11 cellular contexts compared by ENCODE assay signal in the genomic region with DNA sequence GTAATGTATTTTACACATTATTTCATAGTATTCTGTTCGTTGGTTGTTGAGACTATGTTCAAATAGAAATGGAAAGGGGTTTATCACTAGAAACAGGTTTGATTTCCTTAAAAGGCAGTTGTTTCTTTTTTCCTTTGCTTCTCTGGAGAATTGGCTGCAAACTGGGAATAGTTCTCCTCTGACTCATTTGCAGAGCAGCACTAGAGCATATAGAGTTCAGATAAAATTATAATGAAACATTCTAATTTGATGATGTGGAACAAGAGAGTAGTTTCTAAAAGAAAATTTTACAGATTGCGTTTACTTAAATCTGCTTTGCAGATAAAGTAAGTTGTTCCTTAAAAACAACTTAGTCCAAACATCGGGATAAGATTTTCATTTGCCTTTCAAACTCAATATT. TPM values are rescaled to one million over a fixed set of nuclear protein-coding genes. Genes with fewer than 3 reads are reported as not detected.
DNase-seq lines count a peak whose midpoint lies in the region; ATAC-seq and TF ChIP-seq lines count a peak whose summit lies in the region.
"Had no signal": no experiment of that assay in that cellular context is flagged by ENCODE, and none has a peak within 500 bp of the region (broad histone marks: within the 10 kb centered on the region; RNA-seq: fewer than 3 reads in every experiment).

No MANE protein-coding gene starts in this region.

- H3K27ac ChIP-seq in SK-N-SH (ENCODE audit: low read depth in 2 of 2, low read length in 1 of 2) (peak overlapping the region; percentile 83 to 84), rectal smooth muscle tissue (ENCODE audit: low read depth, low read length) (peak overlapping the region; percentile 77), tibial nerve (peak overlapping the region in 1 of 4 donors; percentile 59)

- H3F3A ChIP-seq in SK-N-SH (replicated peaks; ENCODE audit: insufficient read depth): peaks cover 26% of the 10 kb centered on the region

- TF ChIP-seq EP300 in SK-N-SH (IDR thresholded peaks at IDR 0.05; ENCODE audit: borderline replicate concordance in 1 of 2, low read depth in 1 of 2, low read length in 1 of 2) (peak in 1 of 2 experiments; percentile 85; a peak in 2 of 4 replicates), tibial nerve (IDR thresholded peaks at IDR 0.05) (no peak)

- no peak overlapping the region for H2AFZ ChIP-seq in SK-N-SH (ENCODE audit: low read depth)

- TF ChIP-seq POLR2A in tibial nerve (IDR thresholded peaks at IDR 0.05): no peak

- H3K4me3 ChIP-seq in SK-N-SH (ENCODE audit: low read depth in 2 of 2, low read length in 1 of 2) (peak overlapping the region in 1 of 2 experiments; percentile 7; a peak in 2 of 4 replicates), foreskin fibroblast (ENCODE audit: low read depth in 1 of 2, low read length in 2 of 2) (no peak overlapping the region), rectal smooth muscle tissue (ENCODE audit: low read length) (no peak overlapping the region), tibial nerve (no peak overlapping the region)

- H4K20me1 ChIP-seq in SK-N-SH (ENCODE audit: insufficient read depth): no peaks in the 10 kb centered on the region

- H3K4me1 ChIP-seq in SK-N-SH (ENCODE audit: control insufficient read depth in 1 of 2, insufficient read depth in 2 of 2, low read depth in 1 of 2, low read length in 1 of 2) (peaks cover 29% of the 10 kb centered on the region in 2 experiments), rectal smooth muscle tissue (ENCODE audit: control insufficient read depth, insufficient read depth, low read length) (peaks cover 29% of the 10 kb centered on the region), tibial nerve (peaks cover 0 to 34% (median 2%) of the 10 kb centered on the region in 4 donors)

- POLR2A ChIA-PET in SK-N-SH (lab: Yijun Ruan, JAX): no interaction called here

- H3K9me3 ChIP-seq in SK-N-SH: no peaks in the 10 kb centered on the region
- H3K9me3 ChIP-seq in tibial nerve: no peaks in the 10 kb centered on the region

- intact Hi-C loops in posterior vena cava (cut with DNase I): no loop called here

- 5% methylated on average over 3 of the region's 3 CpGs for WGBS in SK-N-SH (ENCODE audit: low lambda C conversion rate)
- 27 to 29% methylated on average over 3 of the region's 3 CpGs for WGBS in tibial nerve, 2 donors

- H3K4me2 ChIP-seq in SK-N-SH: peak overlapping the region; percentile 51

- TF ChIP-seq RAD21 in SK-N-SH (IDR thresholded peaks at IDR 0.05; ENCODE audit: low read length): no peak

- H3K9ac ChIP-seq in SK-N-SH (peak overlapping the region; percentile 9; the same call in 1 of the 2 replicates), rectal smooth muscle tissue (ENCODE audit: low read length) (no peak overlapping the region)

- no peaks in the 10 kb centered on the region for H3K36me3 ChIP-seq in SK-N-SH (replicated peaks in 1 of 2; ENCODE audit: control insufficient read depth in 1 of 2, insufficient read depth in 2 of 2, low read length in 1 of 2)
- no peaks in the 10 kb centered on the region for H3K36me3 ChIP-seq in rectal smooth muscle tissue (ENCODE audit: control insufficient read depth, insufficient read depth, low read length)
- no peaks in the 10 kb centered on the region for H3K36me3 ChIP-seq in tibial nerve

- H3K27me3 ChIP-seq in SK-N-SH (ENCODE audit: insufficient read depth): no peaks in the 10 kb centered on the region
- H3K27me3 ChIP-seq in rectal smooth muscle tissue (ENCODE audit: control insufficient read depth, insufficient read depth, low read length): no peaks in the 10 kb centered on the region
- no peaks in the 10 kb centered on the region for H3K27me3 ChIP-seq in tibial nerve

- CTCF ChIA-PET in SK-N-SH (lab: Yijun Ruan, JAX): interaction anchor here (1.0 to 1.3 kb wide), 2 partner anchors 28 to 49 kb away, joined by 3 read pairs; no protein-coding TSS in a partner anchor

- TF ChIP-seq CTCF in SK-N-SH (IDR thresholded peaks at IDR 0.05): no peak
- TF ChIP-seq CTCF in foreskin fibroblast (IDR thresholded peaks at IDR 0.05; ENCODE audit: low read depth, low read length): no peak
- TF ChIP-seq CTCF in tibial nerve (IDR thresholded peaks at IDR 0.05): no peak

- no peaks in the 10 kb centered on the region for H3K9me2 ChIP-seq in SK-N-SH

- 0 out of 2 replicates have a peak, but pooled peaks cover 9% of the 10 kb centered on the region for H3K79me2 ChIP-seq in SK-N-SH (ENCODE audit: insufficient read depth)

- ATAC-seq in HG03045 (IDR thresholded peaks at IDR 0.05; ENCODE audit: unreplicated experiment): no peak
- ATAC-seq: naive thymus-derived CD8-positive, alpha-beta T cell had no signal

- DNase-seq in EH (ENCODE audit: low read depth): peak; percentile 96
- no peak for DNase-seq in SK-N-SH
- peak; percentile 79 to 89 for DNase-seq in foreskin fibroblast
- no peak for DNase-seq in posterior vena cava (ENCODE audit: low spot score)
- DNase-seq in activated effector memory CD4-positive, alpha-beta T cell treated with Interleukin-2 at 50 U/mL for 16 hours: no peak
- DNase-seq in tibial nerve (ENCODE audit: low spot score in 2 of 2): no peak
- DNase-seq: DMS79 treated with DMSO at 0.1 percent for 48 hours; naive thymus-derived CD8-positive, alpha-beta T cell; NCI-H146 had no signal

TF ChIP-seq in SK-N-SH, 30 proteins besides CTCF, POLR2A, EP300 and RAD21 (continues in another document):
- TF ChIP-seq, protein P1, sequence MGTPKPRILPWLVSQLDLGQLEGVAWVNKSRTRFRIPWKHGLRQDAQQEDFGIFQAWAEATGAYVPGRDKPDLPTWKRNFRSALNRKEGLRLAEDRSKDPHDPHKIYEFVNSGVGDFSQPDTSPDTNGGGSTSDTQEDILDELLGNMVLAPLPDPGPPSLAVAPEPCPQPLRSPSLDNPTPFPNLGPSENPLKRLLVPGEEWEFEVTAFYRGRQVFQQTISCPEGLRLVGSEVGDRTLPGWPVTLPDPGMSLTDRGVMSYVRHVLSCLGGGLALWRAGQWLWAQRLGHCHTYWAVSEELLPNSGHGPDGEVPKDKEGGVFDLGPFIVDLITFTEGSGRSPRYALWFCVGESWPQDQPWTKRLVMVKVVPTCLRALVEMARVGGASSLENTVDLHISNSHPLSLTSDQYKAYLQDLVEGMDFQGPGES (IDR thresholded peaks at IDR 0.05; ENCODE audit: low read depth, low read length): no peak
- TF ChIP-seq, protein P2, sequence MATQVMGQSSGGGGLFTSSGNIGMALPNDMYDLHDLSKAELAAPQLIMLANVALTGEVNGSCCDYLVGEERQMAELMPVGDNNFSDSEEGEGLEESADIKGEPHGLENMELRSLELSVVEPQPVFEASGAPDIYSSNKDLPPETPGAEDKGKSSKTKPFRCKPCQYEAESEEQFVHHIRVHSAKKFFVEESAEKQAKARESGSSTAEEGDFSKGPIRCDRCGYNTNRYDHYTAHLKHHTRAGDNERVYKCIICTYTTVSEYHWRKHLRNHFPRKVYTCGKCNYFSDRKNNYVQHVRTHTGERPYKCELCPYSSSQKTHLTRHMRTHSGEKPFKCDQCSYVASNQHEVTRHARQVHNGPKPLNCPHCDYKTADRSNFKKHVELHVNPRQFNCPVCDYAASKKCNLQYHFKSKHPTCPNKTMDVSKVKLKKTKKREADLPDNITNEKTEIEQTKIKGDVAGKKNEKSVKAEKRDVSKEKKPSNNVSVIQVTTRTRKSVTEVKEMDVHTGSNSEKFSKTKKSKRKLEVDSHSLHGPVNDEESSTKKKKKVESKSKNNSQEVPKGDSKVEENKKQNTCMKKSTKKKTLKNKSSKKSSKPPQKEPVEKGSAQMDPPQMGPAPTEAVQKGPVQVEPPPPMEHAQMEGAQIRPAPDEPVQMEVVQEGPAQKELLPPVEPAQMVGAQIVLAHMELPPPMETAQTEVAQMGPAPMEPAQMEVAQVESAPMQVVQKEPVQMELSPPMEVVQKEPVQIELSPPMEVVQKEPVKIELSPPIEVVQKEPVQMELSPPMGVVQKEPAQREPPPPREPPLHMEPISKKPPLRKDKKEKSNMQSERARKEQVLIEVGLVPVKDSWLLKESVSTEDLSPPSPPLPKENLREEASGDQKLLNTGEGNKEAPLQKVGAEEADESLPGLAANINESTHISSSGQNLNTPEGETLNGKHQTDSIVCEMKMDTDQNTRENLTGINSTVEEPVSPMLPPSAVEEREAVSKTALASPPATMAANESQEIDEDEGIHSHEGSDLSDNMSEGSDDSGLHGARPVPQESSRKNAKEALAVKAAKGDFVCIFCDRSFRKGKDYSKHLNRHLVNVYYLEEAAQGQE (IDR thresholded peaks at IDR 0.05; ENCODE audit: low read depth, low read length): no peak
- TF ChIP-seq GATA2 (CRISPR knock-in tag; IDR thresholded peaks at IDR 0.05): no peak
- no peak for TF ChIP-seq FOXJ3 (CRISPR knock-in tag; IDR thresholded peaks at IDR 0.05)
- peak; percentile 76; the same call in 1 of the 2 replicates for TF ChIP-seq RXRA (IDR thresholded peaks at IDR 0.05; ENCODE audit: borderline replicate concordance, low read depth)
- no peak for TF ChIP-seq SMC3 (IDR thresholded peaks at IDR 0.05; ENCODE audit: low read depth, low read length)
- TF ChIP-seq POLR2AphosphoS5 (IDR thresholded peaks at IDR 0.05; ENCODE audit: low read depth, low read length): no peak; the same call in 1 of the 2 replicates
- TF ChIP-seq RFX5 (IDR thresholded peaks at IDR 0.05; ENCODE audit: low read length): no peak
- TF ChIP-seq, protein P3, sequence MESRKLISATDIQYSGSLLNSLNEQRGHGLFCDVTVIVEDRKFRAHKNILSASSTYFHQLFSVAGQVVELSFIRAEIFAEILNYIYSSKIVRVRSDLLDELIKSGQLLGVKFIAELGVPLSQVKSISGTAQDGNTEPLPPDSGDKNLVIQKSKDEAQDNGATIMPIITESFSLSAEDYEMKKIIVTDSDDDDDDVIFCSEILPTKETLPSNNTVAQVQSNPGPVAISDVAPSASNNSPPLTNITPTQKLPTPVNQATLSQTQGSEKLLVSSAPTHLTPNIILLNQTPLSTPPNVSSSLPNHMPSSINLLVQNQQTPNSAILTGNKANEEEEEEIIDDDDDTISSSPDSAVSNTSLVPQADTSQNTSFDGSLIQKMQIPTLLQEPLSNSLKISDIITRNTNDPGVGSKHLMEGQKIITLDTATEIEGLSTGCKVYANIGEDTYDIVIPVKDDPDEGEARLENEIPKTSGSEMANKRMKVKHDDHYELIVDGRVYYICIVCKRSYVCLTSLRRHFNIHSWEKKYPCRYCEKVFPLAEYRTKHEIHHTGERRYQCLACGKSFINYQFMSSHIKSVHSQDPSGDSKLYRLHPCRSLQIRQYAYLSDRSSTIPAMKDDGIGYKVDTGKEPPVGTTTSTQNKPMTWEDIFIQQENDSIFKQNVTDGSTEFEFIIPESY (IDR thresholded peaks at IDR 0.05; ENCODE audit: borderline replicate concordance, low read depth): no peak
- TF ChIP-seq MXI1 (IDR thresholded peaks at IDR 0.05; ENCODE audit: low read depth, low read length): no peak
- TF ChIP-seq TEAD4 (IDR thresholded peaks at IDR 0.05; ENCODE audit: borderline replicate concordance, insufficient read depth): peak; percentile 86
- no peak for TF ChIP-seq TAF1 (IDR thresholded peaks at IDR 0.05; ENCODE audit: borderline replicate concordance, low read depth, low read length)

RNA-seq across cellular contexts. Expression of a gene that starts 29.7 kb away (rescaled TPM):
- polyA plus RNA-seq in SK-N-SH (2012; rRNA removed): 7.2 and 10.8 TPM in 2 replicates
- polyA plus RNA-seq in SK-N-SH (2012; cell fraction: cytosol; rRNA removed): 10.9 and 14.7 TPM in 2 replicates
- polyA plus RNA-seq in SK-N-SH (2012; cell fraction: nucleus; rRNA removed): 6.6 and 10.1 TPM in 2 replicates
- 1,000 to 10,000 TPM in 1 of 2 donors, 100 to 1,000 TPM in 1; 960 to 1,079 TPM for total RNA-seq in posterior vena cava
- total RNA-seq in tibial nerve: 100 to 1,000 TPM; 118 to 177 (median 138) TPM

Comparison
In these comparisons a context has a peak if more than half of its experiments do, and no peak if none do; other contexts are left out.
1. DNase-seq: peak in EH (single experiment) and foreskin fibroblast (2 of 2); none in SK-N-SH (single experiment), posterior vena cava (single experiment), activated effector memory CD4-positive, alpha-beta T cell treated with Interleukin-2 at 50 U/mL for 16 hours (single experiment) and tibial nerve (0 of 2).
2. RNA of a gene that starts 29.7 kb away (total RNA-seq): 960 to 1,079 TPM in posterior vena cava; 118 to 177 TPM in tibial nerve; every median in the first group is over 4 times any median in the second.